ENCODE assay signal across 1 cellular context in the genomic region with DNA sequence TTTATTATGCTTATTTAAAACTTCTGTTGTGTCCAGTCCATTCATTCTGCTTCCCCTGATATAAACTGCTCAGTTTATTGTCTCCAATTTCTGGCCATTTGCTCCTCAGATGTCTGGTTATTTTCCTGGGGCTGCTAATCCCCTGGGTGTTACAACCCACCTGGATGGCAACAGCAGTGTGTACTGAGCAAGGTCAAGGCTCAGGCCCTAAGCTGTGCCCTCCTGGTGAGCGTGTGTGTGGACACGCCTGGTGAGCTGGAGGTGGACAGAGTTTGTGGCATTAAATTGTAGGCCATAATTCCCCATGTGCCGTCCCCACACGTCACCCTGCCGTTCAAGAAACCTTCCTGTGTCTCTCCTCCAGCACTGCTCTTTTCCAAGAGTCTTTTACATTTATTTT.
TF ChIP-seq lines count a peak whose summit lies in the region.

No MANE protein-coding gene starts in this region.

TF ChIP-seq in IMR-90, 13 proteins besides CTCF, POLR2A, EP300 and RAD21 (continued from another document):
- no peak for TF ChIP-seq RCOR1 (IDR thresholded peaks at IDR 0.05; ENCODE audit: insufficient replicate concordance, low read length)
- no peak for TF ChIP-seq MAZ (IDR thresholded peaks at IDR 0.05; ENCODE audit: borderline replicate concordance, low read depth, low read length)
- no peak for TF ChIP-seq FOS (IDR thresholded peaks at IDR 0.05; ENCODE audit: low read depth, low read length)
- TF ChIP-seq SMC3 (IDR thresholded peaks at IDR 0.05; ENCODE audit: low read depth, low read length) = no peak
- TF ChIP-seq BHLHE40 (IDR thresholded peaks at IDR 0.05; ENCODE audit: low read depth, low read length) = no peak
